ENCODE assay signal across 18 cellular contexts in genomic region chr11:85935751-85936150, GRCh38.
DNase-seq lines count a peak whose midpoint lies in the region; ATAC-seq, FAIRE-seq and TF ChIP-seq lines count a peak whose summit lies in the region.
"Had no signal": no experiment of that assay in that cellular context is flagged by ENCODE, and none has a peak within 500 bp of the region (broad histone marks: within the 10 kb centered on the region; RNA-seq: fewer than 3 reads in every experiment).

No MANE protein-coding gene starts in this region.

- DNase-seq in activated CD8-positive, alpha-beta memory T cell treated with anti-CD3 and anti-CD28 coated beads, Interleukin-2, amount 10 ng/mL, durations not matched to agents 7 days and 5 days: no peak
- DNase-seq in activated CD8-positive, alpha-beta memory T cell treated with anti-CD3 and anti-CD28 coated beads for 24 hours: no peak
- no peak for DNase-seq in HepG2 (ENCODE audit: low spot score)
- DNase-seq in sciatic nerve (ENCODE audit: low spot score): no peak
- DNase-seq in NCI-H82 (lab: John Stamatoyannopoulos, UW): no peak
- no peak for DNase-seq in activated naive CD4-positive, alpha-beta T cell treated with anti-CD3 and anti-CD28 coated beads for 36 hours
- DNase-seq: Caco-2; CD8-positive, alpha-beta memory T cell; DMS53; GM23248 had no signal

- H3K36me3 Mint-ChIP-seq in activated CD8-positive, alpha-beta memory T cell treated with anti-CD3 and anti-CD28 coated beads, Interleukin-2, amount 10 ng/mL, durations not matched to agents 7 days and 5 days: peaks cover 9% of the 10 kb centered on the region
- no peaks in the 10 kb centered on the region for H3K36me3 Mint-ChIP-seq in activated naive CD4-positive, alpha-beta T cell treated with anti-CD3 and anti-CD28 coated beads for 36 hours (ENCODE audit: low read depth)

- WGBS in HepG2 (ENCODE audit: low lambda C conversion rate): 92% methylated on average over 7 of the region's 10 CpGs

- TF ChIP-seq CTCF in HepG2 (CRISPR knock-in tag; IDR thresholded peaks at IDR 0.05): no peak

- no peak overlapping the region for H3K4me3 Mint-ChIP-seq in activated CD8-positive, alpha-beta memory T cell treated with anti-CD3 and anti-CD28 coated beads, Interleukin-2, amount 10 ng/mL, durations not matched to agents 7 days and 5 days
- H3K4me3 Mint-ChIP-seq in activated naive CD4-positive, alpha-beta T cell treated with anti-CD3 and anti-CD28 coated beads for 36 hours: no peak overlapping the region
- H3K4me3 Mint-ChIP-seq: CD8-positive, alpha-beta memory T cell; IgD-negative memory B cell had no signal

- no peak for TF ChIP-seq POLR2A in HepG2 (IDR thresholded peaks at IDR 0.05; ENCODE audit: insufficient read depth in 1 of 2, low read depth in 2 of 2, low read length in 2 of 2)

- peaks cover 32% of the 10 kb centered on the region for H3K4me1 ChIP-seq in HepG2 (ENCODE audit: insufficient read depth, low read length)
- H3K4me1 ChIP-seq: BLaER1 had no signal

- peak overlapping the region; percentile 40 for H3K27ac Mint-ChIP-seq in activated CD8-positive, alpha-beta memory T cell treated with anti-CD3 and anti-CD28 coated beads, Interleukin-2, amount 10 ng/mL, durations not matched to agents 7 days and 5 days
- H3K27ac Mint-ChIP-seq in activated naive CD4-positive, alpha-beta T cell treated with anti-CD3 and anti-CD28 coated beads for 36 hours: no peak overlapping the region
- H3K27ac Mint-ChIP-seq: CD8-positive, alpha-beta memory T cell; IgD-negative memory B cell had no signal

- ATAC-seq in activated CD8-positive, alpha-beta memory T cell treated with anti-CD3 and anti-CD28 coated beads, Interleukin-2, amount 10 ng/mL, durations not matched to agents 7 days and 5 days: no peak
- ATAC-seq in HepG2 (peak; percentile 19; the same call in 1 of the 3 replicates), sciatic nerve (peak; percentile 13), GM21528 (IDR thresholded peaks at IDR 0.05; ENCODE audit: low FRiP score, unreplicated experiment) (no peak)
- ATAC-seq: GM12878, HCT116 had no signal

- no peak for FAIRE-seq in HepG2 (lab: Jason Lieb, UNC)
- FAIRE-seq: GM12878, GM18507, H54 had no signal

- CTCF ChIA-PET in activated CD8-positive, alpha-beta memory T cell treated with anti-CD3 and anti-CD28 coated beads, Interleukin-2, amount 10 ng/mL, durations not matched to agents 7 days and 5 days (lab: Charles Lee): no interaction called here
- CTCF ChIA-PET in HepG2 (lab: Yijun Ruan, JAX; ENCODE audit: low intra/inter-chr PET ratio, low total read pairs): no interaction called here
- CTCF ChIA-PET in activated naive CD4-positive, alpha-beta T cell treated with anti-CD3 and anti-CD28 coated beads for 36 hours (lab: Charles Lee): no interaction called here

- intact Hi-C loops in HepG2 (cut with micrococcal nuclease; ENCODE audit: unreplicated experiment): no loop called here
- intact Hi-C loops in sciatic nerve (cut with DNase I): loop anchor here (5.0 kb wide), 1 partner anchor 78 kb away; the partner anchor contains the start of gene CCDC83
- intact Hi-C loops in activated naive CD4-positive, alpha-beta T cell treated with anti-CD3 and anti-CD28 coated beads for 36 hours (cut with micrococcal nuclease): no loop called here

- H3K4me3 ChIP-seq in HepG2 (replicated peaks in 1 of 3; ENCODE audit: insufficient read depth in 1 of 3, low read depth in 2 of 3, low read length in 3 of 3): no peak overlapping the region
- H3K4me3 ChIP-seq: BLaER1, GM12878, GM23248 had no signal

- BruUV-seq in HepG2 (replicated peaks; lab: Mats Ljungman, UMichigan): no TSS peak

- no peaks in the 10 kb centered on the region for H3K9me3 ChIP-seq in HepG2 (ENCODE audit: low read length)

- peaks cover 16% of the 10 kb centered on the region for H3K4me1 Mint-ChIP-seq in activated CD8-positive, alpha-beta memory T cell treated with anti-CD3 and anti-CD28 coated beads, Interleukin-2, amount 10 ng/mL, durations not matched to agents 7 days and 5 days
- H3K4me1 Mint-ChIP-seq in activated naive CD4-positive, alpha-beta T cell treated with anti-CD3 and anti-CD28 coated beads for 36 hours (ENCODE audit: low read depth): peaks cover 6% of the 10 kb centered on the region
- H3K4me1 Mint-ChIP-seq: CD8-positive, alpha-beta memory T cell; IgD-negative memory B cell had no signal

- no peak overlapping the region for H2AFZ ChIP-seq in HepG2 (ENCODE audit: low read length)
- H2AFZ ChIP-seq: GM23248 had no signal

- no peak overlapping the region for H3K9ac ChIP-seq in HepG2 (ENCODE audit: insufficient read depth, low read depth, low read length)
- H3K9ac ChIP-seq: BLaER1, GM23248 had no signal

- peaks cover 3% of the 10 kb centered on the region for H3K9me3 Mint-ChIP-seq in activated CD8-positive, alpha-beta memory T cell treated with anti-CD3 and anti-CD28 coated beads, Interleukin-2, amount 10 ng/mL, durations not matched to agents 7 days and 5 days (ENCODE audit: low read depth)
- no peaks in the 10 kb centered on the region for H3K9me3 Mint-ChIP-seq in activated naive CD4-positive, alpha-beta T cell treated with anti-CD3 and anti-CD28 coated beads for 36 hours
- H3K9me3 Mint-ChIP-seq: CD8-positive, alpha-beta memory T cell had no signal

- POLR2A ChIA-PET in HepG2 (lab: Yijun Ruan, JAX): no interaction called here

- H4K20me1 ChIP-seq in HepG2 (ENCODE audit: insufficient read depth, low read length): no peaks in the 10 kb centered on the region
- H4K20me1 ChIP-seq: BLaER1 had no signal

- H3K36me3 ChIP-seq in HepG2 (replicated peaks in 1 of 2; ENCODE audit: control insufficient read depth in 1 of 2, insufficient read depth in 2 of 2, low read length in 2 of 2): no peaks in the 10 kb centered on the region

- TF ChIP-seq EP300 in HepG2 (IDR thresholded peaks at IDR 0.05; ENCODE audit: low read depth in 2 of 2, low read length in 2 of 2) (no peak), HepG2 (CRISPR knock-in tag; IDR thresholded peaks at IDR 0.05; ENCODE audit: borderline replicate concordance) (no peak)

- H3K27me3 Mint-ChIP-seq in activated CD8-positive, alpha-beta memory T cell treated with anti-CD3 and anti-CD28 coated beads, Interleukin-2, amount 10 ng/mL, durations not matched to agents 7 days and 5 days: no peaks in the 10 kb centered on the region
- peaks cover 5% of the 10 kb centered on the region for H3K27me3 Mint-ChIP-seq in activated naive CD4-positive, alpha-beta T cell treated with anti-CD3 and anti-CD28 coated beads for 36 hours (ENCODE audit: low read depth)

- H3K79me2 ChIP-seq in HepG2 (ENCODE audit: insufficient read depth, low read length): no peaks in the 10 kb centered on the region

- in situ Hi-C loops in HepG2 (cut with HindIII; ENCODE audit: extremely low pct_ligation_motif_present, low pct_unique_long_range_greater_than_20kb): loop anchor here (25.0 kb wide), 1 partner anchor 277 kb away; no protein-coding TSS in a partner anchor

- no peaks in the 10 kb centered on the region; a peak in 1 of 5 replicates for H3K27me3 ChIP-seq in HepG2 (ENCODE audit: control insufficient read depth in 1 of 2, insufficient read depth in 2 of 2, low read length in 2 of 2)
- H3K27me3 ChIP-seq: BLaER1 had no signal

- H3K27ac ChIP-seq in HepG2 (ENCODE audit: extremely low read length, insufficient read depth, low read length): no peak overlapping the region
- H3K27ac ChIP-seq: 22Rv1, BLaER1, GM23248 had no signal

- no peak for TF ChIP-seq RAD21 in HepG2 (CRISPR knock-in tag; IDR thresholded peaks at IDR 0.05)

- H3K4me2 ChIP-seq in HepG2 (ENCODE audit: low read depth, low read length): no peak overlapping the region
- H3K4me2 ChIP-seq: BLaER1 had no signal

TF ChIP-seq in HepG2, 621 proteins besides CTCF, POLR2A, EP300 and RAD21 (continues in another document):
- TF ChIP-seq ZNF205 (CRISPR knock-in tag; IDR thresholded peaks at IDR 0.05): no peak
- TF ChIP-seq STAG1 (CRISPR knock-in tag; IDR thresholded peaks at IDR 0.05): no peak
- no peak for TF ChIP-seq ZFYVE20 (CRISPR knock-in tag; IDR thresholded peaks at IDR 0.05; ENCODE audit: borderline replicate concordance, low read depth)
- no peak for TF ChIP-seq REST (IDR thresholded peaks at IDR 0.05; ENCODE audit: borderline replicate concordance in 1 of 2, low read depth in 1 of 2, low read length in 2 of 2)
- TF ChIP-seq FOXJ3 (CRISPR knock-in tag; IDR thresholded peaks at IDR 0.05; ENCODE audit: borderline replicate concordance): no peak
- TF ChIP-seq ZNF839 (CRISPR knock-in tag; IDR thresholded peaks at IDR 0.05; ENCODE audit: borderline replicate concordance): no peak
- TF ChIP-seq ETS1 (CRISPR knock-in tag; IDR thresholded peaks at IDR 0.05): no peak
- TF ChIP-seq BHLHE40 (IDR thresholded peaks at IDR 0.05; ENCODE audit: low read length): no peak

Comparison
In these comparisons a context has a peak if more than half of its experiments do, and no peak if none do; other contexts are left out.
1. ATAC-seq: peak in HepG2 (single experiment) and sciatic nerve (single experiment); none in activated CD8-positive, alpha-beta memory T cell treated with anti-CD3 and anti-CD28 coated beads, Interleukin-2, amount 10 ng/mL, durations not matched to agents 7 days and 5 days (single experiment) and GM21528 (single experiment).